1 cellular context compared by ENCODE assay signal in the genomic region with DNA sequence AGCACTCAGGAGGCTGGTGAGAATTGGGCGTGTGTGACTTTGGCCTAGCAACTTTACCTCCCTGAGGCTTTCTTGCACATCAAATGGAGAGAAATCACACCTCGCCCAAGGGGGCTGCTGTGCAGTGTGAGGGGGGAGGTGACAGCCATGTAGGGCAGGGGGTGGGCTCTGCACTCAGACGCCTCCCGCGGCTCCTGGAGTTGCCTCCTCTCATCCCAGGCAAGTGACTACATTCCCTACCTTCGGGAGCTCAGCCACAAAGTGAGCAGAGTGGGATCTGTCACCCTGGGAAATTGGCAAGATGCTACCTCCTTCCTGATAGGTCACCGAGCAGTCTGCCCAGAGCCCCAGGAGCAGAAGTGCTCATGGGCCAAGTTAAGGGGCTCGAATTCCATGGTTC.
TF ChIP-seq lines count a peak whose summit lies in the region.

No MANE protein-coding gene starts in this region.

TF ChIP-seq in H1, 55 proteins besides CTCF, POLR2A, EP300 and RAD21:
- TF ChIP-seq ATF3 (IDR thresholded peaks at IDR 0.05; ENCODE audit: insufficient read depth, low read depth, low read length) (no peak), SUZ12 (IDR thresholded peaks at IDR 0.05; ENCODE audit: low read length) (no peak), TBP (IDR thresholded peaks at IDR 0.05; ENCODE audit: low read depth, low read length) (no peak), CREB1 (IDR thresholded peaks at IDR 0.05) (no peak), ASH2L (IDR thresholded peaks at IDR 0.05; ENCODE audit: low read length) (no peak), MAX (IDR thresholded peaks at IDR 0.05) (no peak), HDAC2 (IDR thresholded peaks at IDR 0.05; ENCODE audit: borderline replicate concordance in 1 of 2, low read depth in 2 of 2, low read length in 2 of 2) (no peak), JUN (IDR thresholded peaks at IDR 0.05; ENCODE audit: low read depth, low read length) (no peak), TEAD4 (IDR thresholded peaks at IDR 0.05; ENCODE audit: low read depth, low read length) (no peak), POLR2AphosphoS5 (IDR thresholded peaks at IDR 0.05; ENCODE audit: low read depth, low read length) (no peak), POU5F1 (IDR thresholded peaks at IDR 0.05; ENCODE audit: low read depth, low read length) (no peak)
- TF ChIP-seq, protein P1, sequence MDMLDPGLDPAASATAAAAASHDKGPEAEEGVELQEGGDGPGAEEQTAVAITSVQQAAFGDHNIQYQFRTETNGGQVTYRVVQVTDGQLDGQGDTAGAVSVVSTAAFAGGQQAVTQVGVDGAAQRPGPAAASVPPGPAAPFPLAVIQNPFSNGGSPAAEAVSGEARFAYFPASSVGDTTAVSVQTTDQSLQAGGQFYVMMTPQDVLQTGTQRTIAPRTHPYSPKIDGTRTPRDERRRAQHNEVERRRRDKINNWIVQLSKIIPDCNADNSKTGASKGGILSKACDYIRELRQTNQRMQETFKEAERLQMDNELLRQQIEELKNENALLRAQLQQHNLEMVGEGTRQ (IDR thresholded peaks at IDR 0.05; ENCODE audit: low read length), result no peak
